27 cellular contexts compared by ENCODE assay signal in the genomic region with DNA sequence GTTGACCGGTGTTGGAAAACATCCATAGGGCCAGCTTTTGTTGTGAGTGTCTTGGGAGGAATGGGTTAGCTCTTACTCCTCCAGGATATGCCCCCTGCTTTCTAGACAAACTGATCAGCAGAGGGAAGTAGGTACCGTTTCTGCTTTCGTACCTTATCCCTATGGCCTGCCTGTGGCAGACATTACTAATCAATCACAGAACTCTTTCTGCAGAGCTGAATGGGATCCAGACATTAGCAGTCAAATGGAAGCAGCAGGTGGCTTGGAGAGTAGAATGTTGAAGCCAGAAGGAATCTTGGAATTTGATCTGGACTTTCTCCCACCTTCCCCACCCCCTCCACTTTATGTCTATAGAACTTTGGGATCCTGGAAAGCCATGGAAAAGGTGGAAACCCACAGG. TPM values are rescaled to one million over a fixed set of nuclear protein-coding genes. Genes with fewer than 3 reads are reported as not detected.
A peak's percentile ranks its signal among the peaks of the same experiment; 100 is the strongest.
DNase-seq lines count a peak whose midpoint lies in the region; ATAC-seq, FAIRE-seq and TF ChIP-seq lines count a peak whose summit lies in the region.
"Had no signal": no experiment of that assay in that cellular context is flagged by ENCODE, and none has a peak within 500 bp of the region (broad histone marks: within the 10 kb centered on the region; RNA-seq: fewer than 3 reads in every experiment).

No MANE protein-coding gene starts in this region.

- no peak overlapping the region for H3K56ac ChIP-seq in H1 (replicated peaks; ENCODE audit: insufficient read length, low read depth, low read length)

- H2AK5ac ChIP-seq in H1 (ENCODE audit: low read depth, low read length), result no peak overlapping the region

- intact Hi-C loops in HCT116 (cut with micrococcal nuclease) (no loop called here), OCI-LY7 (cut with micrococcal nuclease; ENCODE audit: unreplicated experiment) (no loop called here)

- no peak for TF ChIP-seq RAD21 in HCT116 (IDR thresholded peaks at IDR 0.05; ENCODE audit: low read depth)
- TF ChIP-seq RAD21 in H1 (IDR thresholded peaks at IDR 0.05 in 1 of 2, conservative IDR thresholded peaks at IDR 0.05 in 1 of 2; ENCODE audit: low read depth in 2 of 2, low read length in 2 of 2), result no peak

- no peaks in the 10 kb centered on the region for H3K4me1 Mint-ChIP-seq in activated CD8-positive, alpha-beta T cell treated with anti-CD3 and anti-CD28 coated beads, Interleukin-2, amount 10 ng/mL, durations not matched to agents 7 days and 5 days (ENCODE audit: low read depth)
- H3K4me1 Mint-ChIP-seq: activated CD4-positive, alpha-beta memory T cell treated with anti-CD3 and anti-CD28 coated beads, Interleukin-2, amount 10 ng/mL, durations not matched to agents 7 days and 5 days; naive thymus-derived CD4-positive, alpha-beta T cell had no signal

- H3K4ac ChIP-seq in H1 (replicated peaks; ENCODE audit: insufficient read length, low read depth, low read length), result no peak overlapping the region

- H3K79me2 ChIP-seq in HCT116 (ENCODE audit: insufficient read depth, low read length) (no peaks in the 10 kb centered on the region), OCI-LY7 (ENCODE audit: insufficient read depth, low read depth, low read length) (no peaks in the 10 kb centered on the region), H1 (ENCODE audit: control insufficient read depth in 1 of 2, insufficient read depth in 2 of 2, low read length in 2 of 2) (no peaks in the 10 kb centered on the region)

- no peak overlapping the region for H2BK15ac ChIP-seq in H1 (ENCODE audit: low read length)

- no peak overlapping the region for H3K4me3 ChIP-seq in HCT116 (replicated peaks in 1 of 2; ENCODE audit: low read depth in 1 of 2, low read length in 2 of 2)
- no peak overlapping the region for H3K4me3 ChIP-seq in OCI-LY7 (ENCODE audit: low read depth, low read length, poor library complexity, severe bottlenecking)
- no peak overlapping the region for H3K4me3 ChIP-seq in H1 (ENCODE audit: extremely low read depth in 1 of 4, insufficient read depth in 2 of 4, low read depth in 3 of 4, low read length in 4 of 4)

- H3K4me1 ChIP-seq in HCT116 (ENCODE audit: control insufficient read depth in 1 of 2, insufficient read depth in 2 of 2, low read length in 2 of 2), result peaks cover 0 to 3% of the 10 kb centered on the region in 2 experiments; a peak in 1 of 4 replicates
- H3K4me1 ChIP-seq in OCI-LY7 (ENCODE audit: insufficient read depth, low read length, poor library complexity, severe bottlenecking), result no peaks in the 10 kb centered on the region
- peaks cover 0 to 7% (median 3%) of the 10 kb centered on the region in 4 experiments; a peak in 3 of 7 replicates for H3K4me1 ChIP-seq in H1 (replicated peaks in 1 of 4; ENCODE audit: control insufficient read depth in 3 of 4, insufficient read depth in 4 of 4, low read length in 3 of 4)

- CTCF ChIA-PET in HCT116 (lab: Charles Lee), result no interaction called here
- CTCF ChIA-PET in OCI-LY7 (lab: Charles Lee; ENCODE audit: unreplicated experiment), result no interaction called here
- CTCF ChIA-PET in H1 (lab: Charles Lee; ENCODE audit: partially characterized antibody), result interaction anchor here (0.7 kb wide), 2 partner anchors 14 to 282 kb away, joined by 3 to 4 read pairs; no protein-coding TSS in a partner anchor
- CTCF ChIA-PET in activated CD8-positive, alpha-beta T cell treated with anti-CD3 and anti-CD28 coated beads, Interleukin-2, amount 10 ng/mL, durations not matched to agents 7 days and 5 days (lab: Charles Lee), result no interaction called here

- DNase-seq in EL (peak; percentile 13), HCT116 (ENCODE audit: low read depth, low spot score) (peak; percentile 60), OCI-LY7 (ENCODE audit: low spot score) (peak; percentile 53), H1 (ENCODE audit: low read depth in 1 of 2, low spot score in 2 of 2) (no peak), DMS114 treated with DMSO at 0.1 percent for 48 hours (lab: John Stamatoyannopoulos, UW; ENCODE audit: unreplicated experiment) (no peak), NCI-H2029 (lab: John Stamatoyannopoulos, UW) (no peak)
- DNase-seq in activated CD8-positive, alpha-beta T cell treated with anti-CD3 and anti-CD28 coated beads, Interleukin-2, amount 10 ng/mL, durations not matched to agents 7 days and 5 days, result no peak
- DNase-seq: activated CD4-positive, alpha-beta memory T cell treated with anti-CD3 and anti-CD28 coated beads, Interleukin-2, amount 10 ng/mL, durations not matched to agents 7 days and 5 days; activated effector memory CD4-positive, alpha-beta T cell treated with anti-CD3 and anti-CD28 coated beads, Interleukin-2, amount 50 U/mL, for 16 hours; activated T-cell treated with anti-CD3 and anti-CD28 coated beads for 4 hours; DMS153; effector memory CD4-positive, alpha-beta T cell; Kasumi-1; naive thymus-derived CD4-positive, alpha-beta T cell; NCI-H2107; retina; stimulated activated CD4-positive, alpha-beta T cell treated with anti-CD3 and anti-CD28 coated beads, Interleukin-4, amount 100 ng/mL, for 24 hours; stimulated activated naive CD4-positive, alpha-beta T cell treated with Interleukin-2 at 50 U/mL for 16 hours; T1000 had no signal

- H2AFZ ChIP-seq in HCT116 (ENCODE audit: low read depth, low read length, poor library complexity, severe bottlenecking) (peak overlapping the region; percentile 31), OCI-LY7 (ENCODE audit: low read length) (no peak overlapping the region), H1 (ENCODE audit: low read length) (no peak overlapping the region)

- no peak overlapping the region for H2BK12ac ChIP-seq in H1 (ENCODE audit: low read depth, low read length)

- H3K36me3 ChIP-seq in HCT116 (ENCODE audit: control insufficient read depth in 1 of 2, insufficient read depth in 2 of 2, low read length in 2 of 2) (no peaks in the 10 kb centered on the region), OCI-LY7 (ENCODE audit: insufficient read depth, low read length) (no peaks in the 10 kb centered on the region), H1 (ENCODE audit: control insufficient read depth in 2 of 4, insufficient read depth in 4 of 4, low read length in 3 of 4) (no peaks in the 10 kb centered on the region)

- H3K18ac ChIP-seq in H1 (ENCODE audit: extremely low read depth, low read length), result no peak overlapping the region

- RAD21 ChIA-PET in HCT116 (lab: Charles Lee; ENCODE audit: low non-redundant PET in 1 of 2, low total read pairs in 2 of 2, uncharacterized antibody in 2 of 2, unreplicated experiment in 2 of 2), result no interaction called here

- TF ChIP-seq POLR2A in HCT116 (IDR thresholded peaks at IDR 0.05; ENCODE audit: borderline replicate concordance, extremely low read depth, insufficient read depth, insufficient read length) (no peak), H1 (IDR thresholded peaks at IDR 0.05; ENCODE audit: control extremely low read depth in 1 of 2, low read depth in 2 of 2, low read length in 2 of 2) (no peak)

- peak; percentile 50 for FAIRE-seq in H1 (lab: Jason Lieb, UNC)
- FAIRE-seq: GM12892 had no signal

- H4K20me1 ChIP-seq in HCT116 (ENCODE audit: insufficient read depth), result no peaks in the 10 kb centered on the region
- no peaks in the 10 kb centered on the region for H4K20me1 ChIP-seq in OCI-LY7 (ENCODE audit: insufficient read depth, low read length)
- peaks cover 0 to 2% of the 10 kb centered on the region in 2 experiments for H4K20me1 ChIP-seq in H1 (replicated peaks in 1 of 2; ENCODE audit: control insufficient read depth in 1 of 2, insufficient read depth in 2 of 2, low read length in 2 of 2)

- H4K91ac ChIP-seq in H1 (replicated peaks; ENCODE audit: insufficient read length, low read length), result no peak overlapping the region

- H3K36me3 Mint-ChIP-seq in activated CD8-positive, alpha-beta T cell treated with anti-CD3 and anti-CD28 coated beads, Interleukin-2, amount 10 ng/mL, durations not matched to agents 7 days and 5 days (ENCODE audit: low read depth), result no peaks in the 10 kb centered on the region
- H3K36me3 Mint-ChIP-seq: naive thymus-derived CD4-positive, alpha-beta T cell had no signal

- no peak overlapping the region for H3K27ac ChIP-seq in HCT116 (ENCODE audit: low read depth, low read length)
- no peak overlapping the region for H3K27ac ChIP-seq in OCI-LY7 (ENCODE audit: low read depth, low read length, poor library complexity, severe bottlenecking)
- no peak overlapping the region for H3K27ac ChIP-seq in H1 (ENCODE audit: low read depth, low read length)

- no peaks in the 10 kb centered on the region for H3K9me3 Mint-ChIP-seq in activated CD8-positive, alpha-beta T cell treated with anti-CD3 and anti-CD28 coated beads, Interleukin-2, amount 10 ng/mL, durations not matched to agents 7 days and 5 days (ENCODE audit: insufficient read depth)
- H3K9me3 Mint-ChIP-seq: activated CD4-positive, alpha-beta memory T cell treated with anti-CD3 and anti-CD28 coated beads, Interleukin-2, amount 10 ng/mL, durations not matched to agents 7 days and 5 days; naive thymus-derived CD4-positive, alpha-beta T cell had no signal

- no peaks in the 10 kb centered on the region for H3K23me2 ChIP-seq in H1 (ENCODE audit: low read depth, low read length)

- 91% methylated on average over 3 of the region's 3 CpGs; no CpG with 5 or more reads in 1 of the 2 experiments for WGBS in H1 (ENCODE audit: extremely low coverage in 1 of 2, insufficient coverage in 1 of 2, insufficient read length in 1 of 2, insufficient replicate concordance in 2 of 2, low coverage in 1 of 2, low lambda C conversion rate in 2 of 2, missing lambda C conversion rate in 1 of 2), 2 experiments

- no peak overlapping the region for H2BK5ac ChIP-seq in H1 (ENCODE audit: low read depth, low read length)

- H3K23ac ChIP-seq in H1 (ENCODE audit: insufficient read length), result no peak overlapping the region

- peak; percentile 54 for ATAC-seq in HCT116
- ATAC-seq in HG03175 (IDR thresholded peaks at IDR 0.05; ENCODE audit: unreplicated experiment), result no peak
- no peak for ATAC-seq in activated CD8-positive, alpha-beta T cell treated with anti-CD3 and anti-CD28 coated beads, Interleukin-2, amount 10 ng/mL, durations not matched to agents 7 days and 5 days
- ATAC-seq: esophagus mucosa; naive thymus-derived CD4-positive, alpha-beta T cell had no signal

- H2BK20ac ChIP-seq in H1 (ENCODE audit: low read length), result no peak overlapping the region

- no peaks in the 10 kb centered on the region for H3K27me3 ChIP-seq in HCT116 (ENCODE audit: insufficient read depth, low read length)
- H3K27me3 ChIP-seq in H1 (replicated peaks in 1 of 4; ENCODE audit: control insufficient read depth in 3 of 4, extremely low read depth in 1 of 4, insufficient read depth in 3 of 4, low read length in 3 of 4), result no peaks in the 10 kb centered on the region

- TF ChIP-seq CTCF in HCT116 (IDR thresholded peaks at IDR 0.05 in 2 of 3, conservative IDR thresholded peaks at IDR 0.05 in 1 of 3; ENCODE audit: borderline replicate concordance in 1 of 3, insufficient read depth in 1 of 3, low read depth in 2 of 3, low read length in 2 of 3) (no peak), OCI-LY7 (conservative IDR thresholded peaks at IDR 0.05; ENCODE audit: low read length) (no peak), H1 (IDR thresholded peaks at IDR 0.05; ENCODE audit: control extremely low read depth in 1 of 3, insufficient read depth in 1 of 3, low read depth in 1 of 3, low read length in 3 of 3) (no peak)

- no peak overlapping the region for H2BK120ac ChIP-seq in H1 (replicated peaks; ENCODE audit: low read depth, low read length)

- BruUV-seq in HCT116 (replicated peaks; lab: Mats Ljungman, UMichigan) (no TSS peak), OCI-LY7 (replicated peaks; lab: Mats Ljungman, UMichigan) (no TSS peak)

- no peaks in the 10 kb centered on the region for H3K9me2 ChIP-seq in HCT116 (ENCODE audit: insufficient read depth)
- H3K9me2 ChIP-seq in OCI-LY7 (ENCODE audit: insufficient read depth, low read length), result no peaks in the 10 kb centered on the region

- no peak overlapping the region for H4K8ac ChIP-seq in H1 (ENCODE audit: extremely low read depth, insufficient read depth, low read length)

- H3K27me3 Mint-ChIP-seq in activated CD8-positive, alpha-beta T cell treated with anti-CD3 and anti-CD28 coated beads, Interleukin-2, amount 10 ng/mL, durations not matched to agents 7 days and 5 days (ENCODE audit: low read depth), result peaks cover 7% of the 10 kb centered on the region
- H3K27me3 Mint-ChIP-seq: brain had no signal

- no peak overlapping the region for H4K5ac ChIP-seq in H1 (ENCODE audit: insufficient read length, low read depth, low read length)

- H3K14ac ChIP-seq in H1 (ENCODE audit: insufficient read length), result no peak overlapping the region

- no peak overlapping the region for H3K27ac Mint-ChIP-seq in activated CD8-positive, alpha-beta T cell treated with anti-CD3 and anti-CD28 coated beads, Interleukin-2, amount 10 ng/mL, durations not matched to agents 7 days and 5 days
- H3K27ac Mint-ChIP-seq: activated CD4-positive, alpha-beta memory T cell treated with anti-CD3 and anti-CD28 coated beads, Interleukin-2, amount 10 ng/mL, durations not matched to agents 7 days and 5 days had no signal

- H3K9me3 ChIP-seq in HCT116 (ENCODE audit: control insufficient read depth in 1 of 2, insufficient read depth in 1 of 2, low read depth in 1 of 2, low read length in 2 of 2), result no peaks in the 10 kb centered on the region; a peak in 1 of 4 replicates
- no peaks in the 10 kb centered on the region; the same call in 1 of the 2 replicates for H3K9me3 ChIP-seq in OCI-LY7 (ENCODE audit: low read length)
- 0 out of 4 replicates have a peak, but pooled peaks cover 0 to 3% of the 10 kb centered on the region in 2 experiments for H3K9me3 ChIP-seq in H1 (ENCODE audit: insufficient read depth in 2 of 2, low read depth in 1 of 2, low read length in 1 of 2)

- POLR2A ChIA-PET in HCT116 (lab: Charles Lee), result no interaction called here
- POLR2A ChIA-PET in OCI-LY7 (lab: Charles Lee), result interaction anchor here (0.7 kb wide), 1 partner anchor 293 kb away, joined by 5 read pairs; no protein-coding TSS in a partner anchor
- POLR2A ChIA-PET in H1 (lab: Charles Lee; ENCODE audit: partially characterized antibody), result no interaction called here
- POLR2A ChIA-PET in activated CD8-positive, alpha-beta T cell treated with anti-CD3 and anti-CD28 coated beads, Interleukin-2, amount 10 ng/mL, durations not matched to agents 7 days and 5 days (lab: Charles Lee), result no interaction called here

- H3K9ac ChIP-seq in HCT116 (ENCODE audit: low read length) (no peak overlapping the region), H1 (replicated peaks in 1 of 4; ENCODE audit: extremely low read depth in 1 of 4, low read depth in 3 of 4, low read length in 3 of 4) (no peak overlapping the region)

- H3K4me2 ChIP-seq in HCT116 (ENCODE audit: low read length), result peak overlapping the region; percentile 22; the same call in 1 of the 2 replicates
- H3K4me2 ChIP-seq in OCI-LY7 (ENCODE audit: low read length), result no peak overlapping the region
- H3K4me2 ChIP-seq in H1 (ENCODE audit: insufficient read depth in 1 of 2, low read depth in 2 of 2, low read length in 2 of 2), result no peak overlapping the region

- H3K79me1 ChIP-seq in H1 (ENCODE audit: low read depth, low read length), result no peaks in the 10 kb centered on the region

- TF ChIP-seq EP300 in H1 (IDR thresholded peaks at IDR 0.05; ENCODE audit: borderline replicate concordance in 1 of 2, low read depth in 2 of 2, low read length in 2 of 2), result no peak

- no peak overlapping the region for H3K4me3 Mint-ChIP-seq in activated CD8-positive, alpha-beta T cell treated with anti-CD3 and anti-CD28 coated beads, Interleukin-2, amount 10 ng/mL, durations not matched to agents 7 days and 5 days
- H3K4me3 Mint-ChIP-seq: activated CD4-positive, alpha-beta memory T cell treated with anti-CD3 and anti-CD28 coated beads, Interleukin-2, amount 10 ng/mL, durations not matched to agents 7 days and 5 days; brain; naive thymus-derived CD4-positive, alpha-beta T cell had no signal

RNA-seq across cellular contexts. Expression of a gene that starts 17.1 kb away (rescaled TPM):
- 0.22 TPM for total RNA-seq in HCT116 (2021; ENCODE audit: unreplicated experiment)
- polyA plus RNA-seq in HCT116 (2012), result 0.34 TPM in 2 replicates
- 0.05 and 0.09 TPM in 2 replicates for total RNA-seq in OCI-LY7 (2014; rRNA removed; shearing (Covaris generic))
- total RNA-seq in OCI-LY7 (2022), result 0.37 and 0.49 TPM in 2 replicates
- not detected in 2 replicates for total RNA-seq in H1 (2021; fragmentation: NEBNext Ultra II Directional; extraction: Animal tissue kit (Norgen Biotek cat#: 25700))
- 0.02 TPM in 2 replicates for polyA plus RNA-seq in H1 (2011; rRNA removed)
- polyA plus RNA-seq in H1 (2011; cell fraction: cytosol; rRNA removed), result 0.01 TPM
- 0.04 TPM for polyA plus RNA-seq in H1 (2011; cell fraction: nucleus; rRNA removed)
- 0.04 TPM in 1 of 4 replicates, not detected in the others for polyA plus RNA-seq in H1 (2012, experiment 1 of 2)
- polyA plus RNA-seq in H1 (2012, experiment 2 of 2), result 0.04 TPM
- under 0.01 TPM for polyA plus RNA-seq in H1 (2013, experiment 1 of 2)
- polyA plus RNA-seq in H1 (2013, experiment 2 of 2), result not detected
- polyA minus RNA-seq in H1 (2011; rRNA and poly(A)+ RNA removed), result 0.09 TPM in 1 of 2 replicates, not detected in the other
- not detected for polyA minus RNA-seq in H1 (2011; cell fraction: cytosol; rRNA and poly(A)+ RNA removed)
- polyA minus RNA-seq in H1 (2011; cell fraction: nucleus; rRNA and poly(A)+ RNA removed), result not detected
- not detected for total RNA-seq in activated CD8-positive, alpha-beta T cell treated with anti-CD3 and anti-CD28 coated beads, Interleukin-2, amount 10 ng/mL, durations not matched to agents 7 days and 5 days
- total RNA-seq: activated CD4-positive, alpha-beta memory T cell treated with anti-CD3 and anti-CD28 coated beads, Interleukin-2, amount 10 ng/mL, durations not matched to agents 7 days and 5 days; chondrocyte; HT1080; mesenteric fat pad; naive thymus-derived CD4-positive, alpha-beta T cell; osteoblast had no signal
- polyA plus RNA-seq: naive thymus-derived CD4-positive, alpha-beta T cell had no signal

Comparison
In these comparisons a context has a peak if more than half of its experiments do, and no peak if none do; other contexts are left out.
1. DNase-seq: peak in EL (single experiment), HCT116 (single experiment) and OCI-LY7 (single experiment); none in H1 (0 of 2), DMS114 treated with DMSO at 0.1 percent for 48 hours (single experiment), NCI-H2029 (single experiment) and activated CD8-positive, alpha-beta T cell treated with anti-CD3 and anti-CD28 coated beads, Interleukin-2, amount 10 ng/mL, durations not matched to agents 7 days and 5 days (single experiment).